Comparison of ENCODE assay signal across 8 cellular contexts in genomic region chr6:16168858-16169257, GRCh38. TPM values are rescaled to one million over a fixed set of nuclear protein-coding genes. Genes with fewer than 3 reads are reported as not detected.
DNase-seq lines count a peak whose midpoint lies in the region; ATAC-seq and TF ChIP-seq lines count a peak whose summit lies in the region.

No MANE protein-coding gene starts in this region.

- H3K27ac Mint-ChIP-seq in activated CD8-positive, alpha-beta memory T cell treated with anti-CD3 and anti-CD28 coated beads, Interleukin-2, amount 10 ng/mL, durations not matched to agents 7 days and 5 days: no peak overlapping the region
- H3K27ac Mint-ChIP-seq in activated naive CD8-positive, alpha-beta T cell treated with anti-CD3 and anti-CD28 coated beads, Interleukin-2, amount 10 ng/mL, durations not matched to agents 7 days and 5 days: no peak overlapping the region

- WGBS in lung, 2 donors: 58 to 67% methylated on average over 3 of the region's 3 CpGs

- DNase-seq in activated CD8-positive, alpha-beta memory T cell treated with anti-CD3 and anti-CD28 coated beads, Interleukin-2, amount 10 ng/mL, durations not matched to agents 7 days and 5 days: no peak
- DNase-seq in activated CD8-positive, alpha-beta memory T cell treated with anti-CD3 and anti-CD28 coated beads for 24 hours: no peak
- peak; percentile 71 for DNase-seq in NCI-H2029 treated with DMSO at 0.1 percent for 48 hours (lab: John Stamatoyannopoulos, UW)
- DNase-seq in activated naive CD8-positive, alpha-beta T cell treated with anti-CD3 and anti-CD28 coated beads, Interleukin-2, amount 10 ng/mL, durations not matched to agents 7 days and 5 days: no peak
- no peak for DNase-seq in lung (ENCODE audit: low spot score)
- no peak for DNase-seq in activated naive CD4-positive, alpha-beta T cell treated with anti-CD3 and anti-CD28 coated beads, Interleukin-2, amount 50 U/mL, for 16 hours

- POLR2A ChIA-PET in activated naive CD8-positive, alpha-beta T cell treated with anti-CD3 and anti-CD28 coated beads, Interleukin-2, amount 10 ng/mL, durations not matched to agents 7 days and 5 days (lab: Charles Lee): interaction anchor here (1.4 kb wide), 1 partner anchor 40 kb away, joined by 11 read pairs; the partner anchor contains the start of gene MYLIP

- H3K4me1 ChIP-seq in lung (ENCODE audit: control insufficient read depth in 2 of 2, insufficient read depth in 2 of 2, low read length in 2 of 2): no peaks in the 10 kb centered on the region

- H3K36me3 Mint-ChIP-seq in activated CD8-positive, alpha-beta memory T cell treated with anti-CD3 and anti-CD28 coated beads, Interleukin-2, amount 10 ng/mL, durations not matched to agents 7 days and 5 days: no peaks in the 10 kb centered on the region
- peaks cover 8% of the 10 kb centered on the region for H3K36me3 Mint-ChIP-seq in activated naive CD8-positive, alpha-beta T cell treated with anti-CD3 and anti-CD28 coated beads, Interleukin-2, amount 10 ng/mL, durations not matched to agents 7 days and 5 days

- H3K4me1 Mint-ChIP-seq in activated CD8-positive, alpha-beta memory T cell treated with anti-CD3 and anti-CD28 coated beads, Interleukin-2, amount 10 ng/mL, durations not matched to agents 7 days and 5 days: peaks cover 20% of the 10 kb centered on the region
- H3K4me1 Mint-ChIP-seq in activated naive CD8-positive, alpha-beta T cell treated with anti-CD3 and anti-CD28 coated beads, Interleukin-2, amount 10 ng/mL, durations not matched to agents 7 days and 5 days: peaks cover 24% of the 10 kb centered on the region

- no peaks in the 10 kb centered on the region for H3K27me3 ChIP-seq in lung (ENCODE audit: control insufficient read depth, insufficient read depth)

- no peak overlapping the region for H3K4me3 Mint-ChIP-seq in activated CD8-positive, alpha-beta memory T cell treated with anti-CD3 and anti-CD28 coated beads, Interleukin-2, amount 10 ng/mL, durations not matched to agents 7 days and 5 days
- H3K4me3 Mint-ChIP-seq in activated naive CD8-positive, alpha-beta T cell treated with anti-CD3 and anti-CD28 coated beads, Interleukin-2, amount 10 ng/mL, durations not matched to agents 7 days and 5 days: peak overlapping the region; percentile 32

- CTCF ChIA-PET in activated CD8-positive, alpha-beta memory T cell treated with anti-CD3 and anti-CD28 coated beads, Interleukin-2, amount 10 ng/mL, durations not matched to agents 7 days and 5 days (lab: Charles Lee): interaction anchor here (0.8 to 2.7 kb wide), 7 partner anchors 10 to 477 kb away, joined by 3 to 12 read pairs (median 6); partner anchors contain the start of gene MYLIP

- no peaks in the 10 kb centered on the region for H3K36me3 ChIP-seq in lung (ENCODE audit: control insufficient read depth in 2 of 2, insufficient read depth in 2 of 2, low read length in 2 of 2)

- peaks cover 34% of the 10 kb centered on the region for H3K27me3 Mint-ChIP-seq in activated CD8-positive, alpha-beta memory T cell treated with anti-CD3 and anti-CD28 coated beads, Interleukin-2, amount 10 ng/mL, durations not matched to agents 7 days and 5 days
- peaks cover 13% of the 10 kb centered on the region for H3K27me3 Mint-ChIP-seq in activated naive CD8-positive, alpha-beta T cell treated with anti-CD3 and anti-CD28 coated beads, Interleukin-2, amount 10 ng/mL, durations not matched to agents 7 days and 5 days

- H3K9me3 ChIP-seq in lung (ENCODE audit: control insufficient read depth in 2 of 2, insufficient read depth in 1 of 2, low read length in 1 of 2): no peaks in the 10 kb centered on the region

- peak; percentile 16 for TF ChIP-seq CTCF in lung (IDR thresholded peaks at IDR 0.05; ENCODE audit: control extremely low read depth, extremely low read depth)

- H3K27ac ChIP-seq in lung (ENCODE audit: low read depth in 1 of 2, low read length in 1 of 2): no peak overlapping the region

- H3K9me3 Mint-ChIP-seq in activated CD8-positive, alpha-beta memory T cell treated with anti-CD3 and anti-CD28 coated beads, Interleukin-2, amount 10 ng/mL, durations not matched to agents 7 days and 5 days (ENCODE audit: low read depth): no peaks in the 10 kb centered on the region
- no peaks in the 10 kb centered on the region for H3K9me3 Mint-ChIP-seq in activated naive CD8-positive, alpha-beta T cell treated with anti-CD3 and anti-CD28 coated beads, Interleukin-2, amount 10 ng/mL, durations not matched to agents 7 days and 5 days

- no peak overlapping the region for H3K4me3 ChIP-seq in lung

- peak; percentile 49 for ATAC-seq in activated CD8-positive, alpha-beta memory T cell treated with anti-CD3 and anti-CD28 coated beads, Interleukin-2, amount 10 ng/mL, durations not matched to agents 7 days and 5 days
- peak; percentile 67 for ATAC-seq in activated naive CD8-positive, alpha-beta T cell treated with anti-CD3 and anti-CD28 coated beads, Interleukin-2, amount 10 ng/mL, durations not matched to agents 7 days and 5 days (ENCODE audit: low read depth)
- ATAC-seq in lung (ENCODE audit: insufficient read depth, low FRiP score) (peak; percentile 39), HG03469 (IDR thresholded peaks at IDR 0.05; ENCODE audit: unreplicated experiment) (no peak), HG03095 (IDR thresholded peaks at IDR 0.05; ENCODE audit: unreplicated experiment) (no peak)

RNA-seq across cellular contexts. Expression of gene MYLIP, which starts 40.0 kb away (rescaled TPM):
- 10 to 100 TPM in 1 of 2 experiments, 1 to 10 TPM in 1; 9.1 to 14.8 TPM for total RNA-seq in activated CD8-positive, alpha-beta memory T cell treated with anti-CD3 and anti-CD28 coated beads, Interleukin-2, amount 10 ng/mL, durations not matched to agents 7 days and 5 days
- 10 to 100 TPM; 25.8 to 27.0 TPM for total RNA-seq in activated naive CD8-positive, alpha-beta T cell treated with anti-CD3 and anti-CD28 coated beads, Interleukin-2, amount 10 ng/mL, durations not matched to agents 7 days and 5 days
- total RNA-seq in lung: 100 to 1,000 TPM in 1 of 2 donors, 10 to 100 TPM in 1; 31.7 to 118 TPM
- 10 to 100 TPM; 16.7 to 20.4 TPM for polyA plus RNA-seq in lung

Comparison
In these comparisons a context has a peak if more than half of its experiments do, and no peak if none do; other contexts are left out.
1. ATAC-seq: peak in activated CD8-positive, alpha-beta memory T cell treated with anti-CD3 and anti-CD28 coated beads, Interleukin-2, amount 10 ng/mL, durations not matched to agents 7 days and 5 days (single experiment), activated naive CD8-positive, alpha-beta T cell treated with anti-CD3 and anti-CD28 coated beads, Interleukin-2, amount 10 ng/mL, durations not matched to agents 7 days and 5 days (single experiment) and lung (single experiment); none in HG03469 (single experiment) and HG03095 (single experiment).